8 cellular contexts compared by ENCODE assay signal in the genomic region with DNA sequence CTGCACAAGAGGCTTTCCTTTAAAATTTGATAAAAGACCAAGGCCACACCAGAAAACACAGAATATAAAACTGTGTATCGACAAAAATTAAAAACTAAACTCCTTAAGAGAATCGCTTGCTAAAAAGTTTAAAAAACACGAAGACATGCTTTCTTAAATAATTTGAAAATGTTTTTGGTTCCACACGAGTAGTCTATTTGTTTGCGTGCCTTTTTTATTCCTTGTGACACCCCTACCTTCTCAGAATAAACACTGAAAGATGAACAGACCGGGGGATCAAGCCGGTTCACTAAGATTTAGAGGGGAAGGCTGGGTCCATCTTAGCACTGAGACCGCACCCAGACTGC.
DNase-seq lines count a peak whose midpoint lies in the region; ATAC-seq and TF ChIP-seq lines count a peak whose summit lies in the region.

No MANE protein-coding gene starts in this region.

- TF ChIP-seq CTCF in 22Rv1 (IDR thresholded peaks at IDR 0.05) = no peak
- peak in 1 of 3 donors; percentile 6 for TF ChIP-seq CTCF in breast epithelium (IDR thresholded peaks at IDR 0.05)

- intact Hi-C loops in breast epithelium (cut with DNase I; ENCODE audit: low total_unique reads) = no loop called here

- H3K4me1 ChIP-seq in breast epithelium = peaks cover 0 to 5% of the 10 kb centered on the region in 2 donors
- peaks cover 30% of the 10 kb centered on the region for H3K4me1 ChIP-seq in mononuclear cell (ENCODE audit: insufficient read depth, low read length)

- H3K27ac ChIP-seq in 22Rv1 (peak overlapping the region; percentile 100), breast epithelium (peak overlapping the region; percentile 96 to 98)

- DNase-seq in breast epithelium (ENCODE audit: low spot score in 2 of 2) (no peak), SK-N-DZ (ENCODE audit: low spot score) (no peak), mesenteric fat pad (ENCODE audit: low spot score) (no peak)
- no peak for DNase-seq in effector CD8-positive, alpha-beta T cell (lab: John Stamatoyannopoulos, UW)

- H3K4me3 ChIP-seq in breast epithelium (peak overlapping the region; percentile 50 to 69 (median 56)), mononuclear cell (ENCODE audit: low read length) (peak overlapping the region; percentile 70)

- no peaks in the 10 kb centered on the region for H3K27me3 ChIP-seq in breast epithelium
- H3K27me3 ChIP-seq in mononuclear cell (ENCODE audit: insufficient read depth, low read length) = no peaks in the 10 kb centered on the region

- H3K9me3 ChIP-seq in breast epithelium (no peaks in the 10 kb centered on the region), mononuclear cell (ENCODE audit: low read depth, low read length) (no peaks in the 10 kb centered on the region)

- ATAC-seq in HG03135 (IDR thresholded peaks at IDR 0.05; ENCODE audit: unreplicated experiment) (peak; percentile 14), HG03280 (IDR thresholded peaks at IDR 0.05; ENCODE audit: unreplicated experiment) (no peak)

- no peaks in the 10 kb centered on the region for H3K36me3 ChIP-seq in breast epithelium

- no peak for TF ChIP-seq POLR2A in breast epithelium (IDR thresholded peaks at IDR 0.05)
